Comparison of ENCODE assay signal across 1 cellular context in genomic region chr3:170180952-170181876, GRCh38.
TF ChIP-seq lines count a peak whose summit lies in the region.

TSS of gene PHC3 (minus strand) at chr3:170181733. CDS start at chr3:170181715, 18 bp downstream.

TF ChIP-seq in HepG2, 621 proteins besides CTCF, POLR2A, EP300 and RAD21 (continued from another document):
- TF ChIP-seq ZNF407 (CRISPR knock-in tag; IDR thresholded peaks at IDR 0.05; ENCODE audit: not compliant biosample characterization) (no peak), ZNF614 (CRISPR knock-in tag; IDR thresholded peaks at IDR 0.05; ENCODE audit: borderline replicate concordance) (0 out of 2 replicates have a peak, but pooled peaks have one; percentile 20), THAP11 (CRISPR knock-in tag; IDR thresholded peaks at IDR 0.05) (peak; percentile 50), ZBTB25 (CRISPR knock-in tag; IDR thresholded peaks at IDR 0.05) (no peak), ZSCAN31 (CRISPR knock-in tag; IDR thresholded peaks at IDR 0.05; ENCODE audit: low read depth) (0 out of 2 replicates have a peak, but pooled peaks have one; percentile 58), SP4 (CRISPR knock-in tag; IDR thresholded peaks at IDR 0.05) (no peak), ZSCAN21 (CRISPR knock-in tag; IDR thresholded peaks at IDR 0.05; ENCODE audit: borderline replicate concordance) (no peak; the same call in 1 of the 2 replicates), SMAD1 (CRISPR knock-in tag; IDR thresholded peaks at IDR 0.05; ENCODE audit: borderline replicate concordance, low read depth) (peak; percentile 69; the same call in 1 of the 2 replicates), ZNF510 (CRISPR knock-in tag; IDR thresholded peaks at IDR 0.05; ENCODE audit: low read depth) (0 out of 2 replicates have a peak, but pooled peaks have one; percentile 20), TRIM24 (CRISPR knock-in tag; IDR thresholded peaks at IDR 0.05) (no peak)
